In genomic region chr7:72879079-72879736, GRCh38 we compare ENCODE assay signal across 8 cellular contexts. TPM values are rescaled to one million over a fixed set of nuclear protein-coding genes. Genes with fewer than 3 reads are reported as not detected.
DNase-seq lines count a peak whose midpoint lies in the region; ATAC-seq, FAIRE-seq and TF ChIP-seq lines count a peak whose summit lies in the region.
"Not testable (repeated sequence)": the region's sequence is repeated elsewhere in the genome, so short reads cannot be mapped to it uniquely, and the experiment has no call there.

No MANE protein-coding gene starts in this region.

- not testable (repeated sequence) for H3K27me3 ChIP-seq in BJ (ENCODE audit: control insufficient read depth, insufficient read depth, low read length)

- peak; percentile 100 for ATAC-seq in HG03432 (IDR thresholded peaks at IDR 0.05; ENCODE audit: unreplicated experiment)

- POLR2A ChIA-PET in BJ (lab: Charles Lee): not testable (repeated sequence)

- not testable (repeated sequence) for H3K36me3 ChIP-seq in BJ (ENCODE audit: control insufficient read depth, insufficient read depth, low read length)

- peak overlapping the region; percentile 54 for H3K4me3 ChIP-seq in BJ (ENCODE audit: low read depth, low read length)

- not testable (repeated sequence) for FAIRE-seq in GM19239 (lab: Jason Lieb, UNC)

- peak overlapping the region; percentile 39 for H3K27ac ChIP-seq in cingulate gyrus (ENCODE audit: low read depth, low read length)

- not testable (repeated sequence) for TF ChIP-seq CTCF in BJ (IDR thresholded peaks at IDR 0.05; ENCODE audit: insufficient read depth, low read depth, low read length)

- DNase-seq in BJ (ENCODE audit: low read depth) (peak; percentile 40), GM19239 (ENCODE audit: insufficient read length, low spot score) (peak; percentile 28), NCI-H524 treated with DMSO at 0.1 percent for 48 hours (lab: John Stamatoyannopoulos, UW) (peak; percentile 44), kidney tubule cell (ENCODE audit: low spot score) (peak; percentile 88)
- peak; percentile 66 to 72 for DNase-seq in activated CD4-positive, alpha-beta T cell treated with anti-CD3 and anti-CD28 coated beads for 4 hours
- peak; percentile 85 for DNase-seq in stimulated activated CD4-positive, alpha-beta T cell treated with anti-CD3 and anti-CD28 coated beads, Interleukin-15, amount 100 ng/mL, for 24 hours

- CTCF ChIA-PET in BJ (lab: Yijun Ruan, JAX): not testable (repeated sequence)

RNA-seq across cellular contexts. Expression of gene POM121, which starts 45.7 kb away (rescaled TPM):
- polyA plus RNA-seq in BJ (2011; rRNA removed): 3.7 and 3.9 TPM in 2 replicates
- polyA minus RNA-seq in BJ (2011; rRNA and poly(A)+ RNA removed): 5.0 and 9.5 TPM in 2 replicates

RNA-seq across cellular contexts. Expression of gene TYW1B, which starts 51.2 kb away (rescaled TPM):
- polyA plus RNA-seq in BJ (2011; rRNA removed): 0.37 and 0.66 TPM in 2 replicates
- 1.0 and 1.7 TPM in 2 replicates for polyA minus RNA-seq in BJ (2011; rRNA and poly(A)+ RNA removed)

Comparison
In these comparisons a context has a peak if more than half of its experiments do, and no peak if none do; other contexts are left out.
1. Peak in every context shown above with its lines: DNase-seq, ATAC-seq, H3K4me3 ChIP-seq and H3K27ac ChIP-seq.
2. DNase-seq: peak in every context shown above with its lines; median percentile 88 in kidney tubule cell; 85 in stimulated activated CD4-positive, alpha-beta T cell treated with anti-CD3 and anti-CD28 coated beads, Interleukin-15, amount 100 ng/mL, for 24 hours; 69 in activated CD4-positive, alpha-beta T cell treated with anti-CD3 and anti-CD28 coated beads for 4 hours; 44 in NCI-H524 treated with DMSO at 0.1 percent for 48 hours; 40 in BJ; 28 in GM19239.